Comparison of ENCODE assay signal across 16 cellular contexts in the genomic region with DNA sequence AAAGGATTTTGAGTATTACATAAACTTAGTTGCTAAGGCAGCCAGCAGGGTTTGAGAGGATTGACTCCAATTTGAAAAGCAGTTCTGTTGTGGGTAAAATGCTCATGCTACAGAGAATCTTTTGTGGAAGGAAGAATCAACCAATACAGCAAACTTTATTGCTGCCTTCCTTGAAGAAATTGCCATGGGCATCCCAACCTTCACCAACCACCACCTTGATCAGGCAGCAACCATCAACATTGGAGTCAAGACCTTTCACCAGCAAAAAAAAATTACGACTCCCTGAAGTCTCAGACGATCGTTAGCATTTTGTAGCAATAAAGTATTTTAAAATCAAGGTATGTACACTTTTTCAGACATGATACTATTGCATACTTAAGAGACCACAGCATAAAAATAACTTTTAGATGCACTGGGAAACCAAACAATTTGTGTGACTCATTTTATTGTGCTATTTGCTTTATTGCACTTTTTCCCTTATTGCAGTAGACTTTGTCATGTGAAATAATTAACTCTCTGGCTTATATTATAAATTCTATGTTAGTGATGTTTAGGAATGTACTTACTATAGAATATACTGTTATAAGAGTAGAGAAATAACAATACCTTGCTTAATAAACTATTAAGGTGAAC.
DNase-seq lines count a peak whose midpoint lies in the region; ATAC-seq, FAIRE-seq and TF ChIP-seq lines count a peak whose summit lies in the region.
"Had no signal": no experiment of that assay in that cellular context is flagged by ENCODE, and none has a peak within 500 bp of the region (broad histone marks: within the 10 kb centered on the region; RNA-seq: fewer than 3 reads in every experiment).

No MANE protein-coding gene starts in this region.

- WGBS in pancreas, 2 donors = 79 to 99% methylated on average over 3 of the region's 3 CpGs

- no peaks in the 10 kb centered on the region for H3K27me3 ChIP-seq in Karpas-422 (ENCODE audit: low read length)
- no peaks in the 10 kb centered on the region for H3K27me3 ChIP-seq in pancreas
- no peaks in the 10 kb centered on the region for H3K27me3 ChIP-seq in osteoblast (ENCODE audit: insufficient read depth, low read length)
- H3K27me3 ChIP-seq: BLaER1 treated with 17β-estradiol and CSF1 and Interleukin-3, amounts not matched to agents 10 nM and 100 nM had no signal

- H3K4me3 ChIP-seq in Karpas-422 (ENCODE audit: low read length) (no peak overlapping the region), pancreas (no peak overlapping the region), osteoblast (ENCODE audit: insufficient read depth, low read length) (no peak overlapping the region)
- H3K4me3 ChIP-seq: BLaER1 treated with 17β-estradiol and CSF1 and Interleukin-3, amounts not matched to agents 10 nM and 100 nM had no signal

- H3K9ac ChIP-seq in Karpas-422 (ENCODE audit: low read length) = no peak overlapping the region
- H3K9ac ChIP-seq: BLaER1 treated with 17β-estradiol and CSF1 and Interleukin-3, amounts not matched to agents 10 nM and 100 nM; KMS-11 had no signal

- H3K79me2 ChIP-seq in Karpas-422 (ENCODE audit: low read length) = no peaks in the 10 kb centered on the region
- no peaks in the 10 kb centered on the region for H3K79me2 ChIP-seq in osteoblast (ENCODE audit: insufficient read depth, low read length)

- no peak overlapping the region for H2AFZ ChIP-seq in Karpas-422 (ENCODE audit: low read length)
- no peak overlapping the region for H2AFZ ChIP-seq in osteoblast (ENCODE audit: low read length)

- no peaks in the 10 kb centered on the region for H3K36me3 ChIP-seq in Karpas-422 (ENCODE audit: insufficient read depth, low read length)
- no peaks in the 10 kb centered on the region for H3K36me3 ChIP-seq in pancreas
- H3K36me3 ChIP-seq in osteoblast (ENCODE audit: insufficient read depth, low read length) = no peaks in the 10 kb centered on the region
- H3K36me3 ChIP-seq: BLaER1 treated with 17β-estradiol and CSF1 and Interleukin-3, amounts not matched to agents 10 nM and 100 nM had no signal

- no peak overlapping the region for H3K4me2 ChIP-seq in Karpas-422 (ENCODE audit: low read depth, low read length, poor library complexity, severe bottlenecking)
- H3K4me2 ChIP-seq in osteoblast (ENCODE audit: insufficient read depth, low read length) = no peak overlapping the region
- H3K4me2 ChIP-seq: BLaER1 treated with 17β-estradiol and CSF1 and Interleukin-3, amounts not matched to agents 10 nM and 100 nM; KMS-11 had no signal

- H3K9me3 ChIP-seq in Karpas-422 (ENCODE audit: low read length) (no peaks in the 10 kb centered on the region), pancreas (no peaks in the 10 kb centered on the region), osteoblast (ENCODE audit: low read depth, low read length) (no peaks in the 10 kb centered on the region)
- H3K9me3 ChIP-seq: BLaER1 treated with 17β-estradiol and CSF1 and Interleukin-3, amounts not matched to agents 10 nM and 100 nM had no signal

- ATAC-seq in pancreas = no peak

- H4K20me1 ChIP-seq in Karpas-422 (ENCODE audit: insufficient read depth, low read depth, low read length) (no peaks in the 10 kb centered on the region), osteoblast (ENCODE audit: insufficient read depth, low read length) (no peaks in the 10 kb centered on the region)
- H4K20me1 ChIP-seq: BLaER1 treated with 17β-estradiol and CSF1 and Interleukin-3, amounts not matched to agents 10 nM and 100 nM had no signal

- intact Hi-C loops in pancreas (cut with DNase I) = no loop called here

- TF ChIP-seq CTCF in pancreas (IDR thresholded peaks at IDR 0.05) (no peak), osteoblast (IDR thresholded peaks at IDR 0.05; ENCODE audit: extremely low read depth, low read depth, low read length) (no peak), D721Med (IDR thresholded peaks at IDR 0.05; ENCODE audit: insufficient read depth, missing control alignments) (no peak)

- peak; percentile 85 for FAIRE-seq in endometrium (lab: Jason Lieb, UNC)
- FAIRE-seq in pancreas (lab: Jason Lieb, UNC) = peak; percentile 13
- FAIRE-seq in D721Med (lab: Jason Lieb, UNC) = no peak

- DNase-seq in EH (ENCODE audit: low read depth) (peak; percentile 61), Karpas-422 (peak; percentile 14), pancreas (no peak), COLO829 (ENCODE audit: low spot score) (no peak), osteoblast (ENCODE audit: insufficient read length, low spot score, missing footprints) (no peak), D721Med (ENCODE audit: insufficient read length, low spot score) (no peak), hepatic stellate cell (ENCODE audit: low spot score) (no peak)
- DNase-seq: ACHN; NCI-H1048; NCI-H345; NCI-H69; NK-92 treated with Interleukin-12 subunit alpha and Interleukin-12 subunit beta, amount 100 ng/mL, for 24 hours; OCI-M1 had no signal

- H3K9me2 ChIP-seq in Karpas-422 (replicated peaks; ENCODE audit: insufficient read depth, low read length) = no peaks in the 10 kb centered on the region

- H3K27ac ChIP-seq in Karpas-422 (ENCODE audit: low read length) = no peak overlapping the region
- H3K27ac ChIP-seq in pancreas = no peak overlapping the region
- no peak overlapping the region for H3K27ac ChIP-seq in osteoblast (ENCODE audit: low read depth, low read length)
- H3K27ac ChIP-seq: BLaER1 treated with 17β-estradiol and CSF1 and Interleukin-3, amounts not matched to agents 10 nM and 100 nM; KMS-11 had no signal

- H3K4me1 ChIP-seq in Karpas-422 (ENCODE audit: low read length) (no peaks in the 10 kb centered on the region), pancreas (no peaks in the 10 kb centered on the region), osteoblast (ENCODE audit: insufficient read depth, low read length) (peaks cover 9% of the 10 kb centered on the region)
- H3K4me1 ChIP-seq: BLaER1 treated with 17β-estradiol and CSF1 and Interleukin-3, amounts not matched to agents 10 nM and 100 nM had no signal

Comparison
In these comparisons a context has a peak if more than half of its experiments do, and no peak if none do; other contexts are left out.
1. DNase-seq: peak in EH (single experiment) and Karpas-422 (single experiment); none in pancreas (0 of 6), COLO829 (single experiment), osteoblast (single experiment), D721Med (single experiment) and hepatic stellate cell (single experiment).